In genomic region chr3:193499152-193499551, GRCh38 we compare ENCODE assay signal across 34 cellular contexts. TPM values are rescaled to one million over a fixed set of nuclear protein-coding genes. Genes with fewer than 3 reads are reported as not detected.
A peak's percentile ranks its signal among the peaks of the same experiment; 100 is the strongest.
DNase-seq lines count a peak whose midpoint lies in the region; ATAC-seq and TF ChIP-seq lines count a peak whose summit lies in the region.
"Had no signal": no experiment of that assay in that cellular context is flagged by ENCODE, and none has a peak within 500 bp of the region (broad histone marks: within the 10 kb centered on the region; RNA-seq: fewer than 3 reads in every experiment).

No MANE protein-coding gene starts in this region.

- no peaks in the 10 kb centered on the region for H3K9me3 Mint-ChIP-seq in MCF 10A (ENCODE audit: unreplicated experiment)
- H3K9me3 Mint-ChIP-seq in effector memory CD8-positive, alpha-beta T cell = no peaks in the 10 kb centered on the region
- H3K9me3 Mint-ChIP-seq: activated CD8-positive, alpha-beta T cell treated with anti-CD3 and anti-CD28 coated beads for 36 hours; activated naive CD4-positive, alpha-beta T cell treated with anti-CD3 and anti-CD28 coated beads for 36 hours; activated T-helper 1 cell treated with anti-CD3 and anti-CD28 coated beads, Interleukin-12 subunit alpha, Interleukin-12 subunit beta, Interleukin-2, Interleukin-4 antibody, amounts not matched to agents 30 ng/mL and 10 ng/mL and 1 ng/mL, durations not matched to agents 14 hours and 24 hours and 36 hours; CD4-positive, alpha-beta memory T cell; memory B cell; nephron progenitor cell had no signal

- H3K27me3 ChIP-seq in breast epithelium = no peaks in the 10 kb centered on the region
- H3K27me3 ChIP-seq in RWPE2 (ENCODE audit: insufficient read depth, poor library complexity, severe bottlenecking) = peaks cover 3% of the 10 kb centered on the region
- no peaks in the 10 kb centered on the region for H3K27me3 ChIP-seq in subcutaneous abdominal adipose tissue (ENCODE audit: control insufficient read depth in 5 of 5, insufficient read depth in 4 of 5, low read length in 5 of 5)
- H3K27me3 ChIP-seq: adrenal gland, body of pancreas, suprapubic skin had no signal

- no peaks in the 10 kb centered on the region for H3K36me3 Mint-ChIP-seq in MCF 10A (ENCODE audit: insufficient read depth, unreplicated experiment)
- no peaks in the 10 kb centered on the region for H3K36me3 Mint-ChIP-seq in effector memory CD8-positive, alpha-beta T cell (ENCODE audit: insufficient read depth)
- H3K36me3 Mint-ChIP-seq: CD4-positive, alpha-beta memory T cell; memory B cell had no signal

- intact Hi-C loops in MCF 10A (cut with micrococcal nuclease) = no loop called here
- intact Hi-C loops in breast epithelium (cut with DNase I; ENCODE audit: low total_unique reads) = no loop called here

- DNase-seq in MCF 10A (ENCODE audit: unreplicated experiment) (peak; percentile 33), breast epithelium (ENCODE audit: low spot score in 2 of 2) (no peak), RWPE2 (ENCODE audit: low spot score) (no peak), left lobe of liver (ENCODE audit: low spot score) (no peak), hypothalamus (lab: John Stamatoyannopoulos, UW) (no peak), NCI-H524 (lab: John Stamatoyannopoulos, UW) (no peak)
- no peak for DNase-seq in effector memory CD8-positive, alpha-beta T cell
- DNase-seq: activated CD4-positive, alpha-beta T cell treated with anti-CD3 and anti-CD28 coated beads for 36 hours; activated CD8-positive, alpha-beta memory T cell treated with anti-CD3 and anti-CD28 coated beads, Interleukin-2, amount 50 U/mL, for 48 hours; activated CD8-positive, alpha-beta T cell treated with anti-CD3 and anti-CD28 coated beads for 36 hours; activated naive CD4-positive, alpha-beta T cell treated with anti-CD3 and anti-CD28 coated beads for 36 hours; adrenal gland; body of pancreas; CD4-positive, alpha-beta memory T cell; glutamatergic neuron; GOT3; HFFc6; NCI-H1105 treated with DMSO at 0.1 percent for 48 hours; NCI-H1930; NCI-H2171 treated with DMSO at 0.1 percent for 48 hours; NCI-H524 treated with DMSO at 0.1 percent for 48 hours; nephron progenitor cell; SIG-M5; stimulated activated naive CD4-positive, alpha-beta T cell; T1000 had no signal

- H3K4me1 ChIP-seq in breast epithelium (no peaks in the 10 kb centered on the region), RWPE2 (ENCODE audit: insufficient read depth, poor library complexity, severe bottlenecking) (peaks cover 11% of the 10 kb centered on the region), subcutaneous abdominal adipose tissue (ENCODE audit: control insufficient read depth in 5 of 5, insufficient read depth in 5 of 5, low read length in 5 of 5) (peaks cover 0 to 25% (median 12%) of the 10 kb centered on the region in 5 donors)
- H3K4me1 ChIP-seq: adrenal gland, body of pancreas had no signal

- peaks cover 36% of the 10 kb centered on the region for H3K27me3 Mint-ChIP-seq in MCF 10A (ENCODE audit: insufficient read depth, unreplicated experiment)
- no peaks in the 10 kb centered on the region for H3K27me3 Mint-ChIP-seq in effector memory CD8-positive, alpha-beta T cell
- H3K27me3 Mint-ChIP-seq: activated CD4-positive, alpha-beta T cell treated with anti-CD3 and anti-CD28 coated beads for 36 hours; activated CD8-positive, alpha-beta T cell treated with anti-CD3 and anti-CD28 coated beads for 36 hours had no signal

- peaks cover 6% of the 10 kb centered on the region for H3K4me1 Mint-ChIP-seq in MCF 10A (ENCODE audit: insufficient read depth, unreplicated experiment)
- H3K4me1 Mint-ChIP-seq in effector memory CD8-positive, alpha-beta T cell (ENCODE audit: low read depth in 2 of 2) = no peaks in the 10 kb centered on the region
- H3K4me1 Mint-ChIP-seq: activated CD4-positive, alpha-beta T cell treated with anti-CD3 and anti-CD28 coated beads for 36 hours; CD4-positive, alpha-beta memory T cell; nephron progenitor cell had no signal

- H3K27ac Mint-ChIP-seq in MCF 10A (ENCODE audit: low read depth, unreplicated experiment) = no peak overlapping the region
- H3K27ac Mint-ChIP-seq in effector memory CD8-positive, alpha-beta T cell = no peak overlapping the region
- H3K27ac Mint-ChIP-seq: activated CD4-positive, alpha-beta T cell treated with anti-CD3 and anti-CD28 coated beads for 36 hours; activated CD8-positive, alpha-beta T cell treated with anti-CD3 and anti-CD28 coated beads for 36 hours; activated naive CD4-positive, alpha-beta T cell treated with anti-CD3 and anti-CD28 coated beads for 36 hours; activated T-helper 1 cell treated with anti-CD3 and anti-CD28 coated beads, Interleukin-12 subunit alpha, Interleukin-12 subunit beta, Interleukin-2, Interleukin-4 antibody, amounts not matched to agents 30 ng/mL and 10 ng/mL and 1 ng/mL, durations not matched to agents 14 hours and 24 hours and 36 hours; CD4-positive, alpha-beta memory T cell; HFFc6; memory B cell; nephron progenitor cell had no signal

- H3K9me3 ChIP-seq in breast epithelium (no peaks in the 10 kb centered on the region), RWPE2 (ENCODE audit: severe bottlenecking) (no peaks in the 10 kb centered on the region), subcutaneous abdominal adipose tissue (ENCODE audit: control insufficient read depth in 5 of 5, low read length in 5 of 5) (no peaks in the 10 kb centered on the region)
- H3K9me3 ChIP-seq: body of pancreas, suprapubic skin had no signal

- no TSS peak for BruUV-seq in MCF 10A (replicated peaks; lab: Mats Ljungman, UMichigan)

- TF ChIP-seq POLR2A in breast epithelium (IDR thresholded peaks at IDR 0.05) = no peak

- H3K9ac ChIP-seq in subcutaneous abdominal adipose tissue (ENCODE audit: low read length in 5 of 5) = no peak overlapping the region

- POLR2A ChIA-PET in MCF 10A (lab: Yijun Ruan, JAX) = interaction anchor here (0.9 kb wide), 1 partner anchor 8 kb away, joined by 3 read pairs; no protein-coding TSS in a partner anchor

- H3K36me3 ChIP-seq in breast epithelium (no peaks in the 10 kb centered on the region), RWPE2 (ENCODE audit: low read depth) (no peaks in the 10 kb centered on the region), subcutaneous abdominal adipose tissue (ENCODE audit: control insufficient read depth in 5 of 5, insufficient read depth in 5 of 5, low read length in 5 of 5) (no peaks in the 10 kb centered on the region)
- H3K36me3 ChIP-seq: adrenal gland, suprapubic skin had no signal

- H3K27ac ChIP-seq in breast epithelium (no peak overlapping the region), RWPE2 (ENCODE audit: poor library complexity, severe bottlenecking) (peak overlapping the region; percentile 17), subcutaneous abdominal adipose tissue (ENCODE audit: low read depth, low read length) (peak overlapping the region; percentile 42)
- H3K27ac ChIP-seq: adrenal gland, body of pancreas, suprapubic skin, VCaP had no signal

- TF ChIP-seq CTCF in MCF 10A (IDR thresholded peaks at IDR 0.05; ENCODE audit: unreplicated experiment) = no peak
- no peak for TF ChIP-seq CTCF in breast epithelium (IDR thresholded peaks at IDR 0.05)
- no peak for TF ChIP-seq CTCF in RWPE2 (IDR thresholded peaks at IDR 0.05; ENCODE audit: poor library complexity, severe bottlenecking)

- peak; percentile 21; the same call in 1 of the 3 replicates for ATAC-seq in RWPE2 (ENCODE audit: low read depth)
- peak; percentile 51 for ATAC-seq in left lobe of liver
- ATAC-seq in effector memory CD8-positive, alpha-beta T cell (replicated peaks) = no peak
- ATAC-seq: activated CD4-positive, alpha-beta T cell treated with anti-CD3 and anti-CD28 coated beads for 36 hours; activated CD8-positive, alpha-beta T cell treated with anti-CD3 and anti-CD28 coated beads for 36 hours; body of pancreas; K562 had no signal

- H3K4me3 ChIP-seq in breast epithelium (no peak overlapping the region), RWPE2 (ENCODE audit: severe bottlenecking) (no peak overlapping the region), subcutaneous abdominal adipose tissue (ENCODE audit: low read depth in 1 of 5, low read length in 5 of 5) (no peak overlapping the region)
- H3K4me3 ChIP-seq: adrenal gland, body of pancreas, K562, skin epidermis, suprapubic skin had no signal

- CTCF ChIA-PET in MCF 10A (lab: Yijun Ruan, JAX) = interaction anchor here (0.9 kb wide), 1 partner anchor 39 kb away, joined by 3 read pairs; no protein-coding TSS in a partner anchor

- H3K4me3 Mint-ChIP-seq in MCF 10A (ENCODE audit: unreplicated experiment) = no peak overlapping the region
- H3K4me3 Mint-ChIP-seq in effector memory CD8-positive, alpha-beta T cell = no peak overlapping the region
- H3K4me3 Mint-ChIP-seq: activated CD4-positive, alpha-beta T cell treated with anti-CD3 and anti-CD28 coated beads for 36 hours; activated CD8-positive, alpha-beta T cell treated with anti-CD3 and anti-CD28 coated beads for 36 hours; activated naive CD4-positive, alpha-beta T cell treated with anti-CD3 and anti-CD28 coated beads for 36 hours; activated T-helper 1 cell treated with anti-CD3 and anti-CD28 coated beads, Interleukin-12 subunit alpha, Interleukin-12 subunit beta, Interleukin-2, Interleukin-4 antibody, amounts not matched to agents 30 ng/mL and 10 ng/mL and 1 ng/mL, durations not matched to agents 14 hours and 24 hours and 36 hours; CD4-positive, alpha-beta memory T cell; HFFc6; memory B cell; nephron progenitor cell had no signal

RNA-seq across cellular contexts. Expression of gene ATP13A4, which starts 55.5 kb away (rescaled TPM):
- not detected in 2 replicates for total RNA-seq in MCF 10A (2022)
- total RNA-seq in breast epithelium = 10 to 100 TPM in 1 of 3 donors, 1 to 10 TPM in 1, under 1 TPM in 1; 0.64 to 36.6 (median 6.2) TPM
- 1.2 TPM for total RNA-seq in left lobe of liver
- total RNA-seq: Daoy, HFFc6, osteoblast had no signal

Comparison
In these comparisons a context has a peak if more than half of its experiments do, and no peak if none do; other contexts are left out.
1. H3K27ac ChIP-seq: peak in RWPE2 (single experiment) and subcutaneous abdominal adipose tissue (single experiment); none in breast epithelium (0 of 2).